Comparison of ENCODE assay signal across 15 cellular contexts in genomic region chr1:37940299-37940947, GRCh38. TPM values are rescaled to one million over a fixed set of nuclear protein-coding genes. Genes with fewer than 3 reads are reported as not detected.
DNase-seq lines count a peak whose midpoint lies in the region; ATAC-seq and TF ChIP-seq lines count a peak whose summit lies in the region.
"Had no signal": no experiment of that assay in that cellular context is flagged by ENCODE, and none has a peak within 500 bp of the region (broad histone marks: within the 10 kb centered on the region; RNA-seq: fewer than 3 reads in every experiment).

No MANE protein-coding gene starts in this region.

- H3K9me2 ChIP-seq in PC-3 (replicated peaks; ENCODE audit: low read length), result no peaks in the 10 kb centered on the region

- CTCF ChIA-PET in PC-3 (lab: Charles Lee), result no interaction called here

- peak; percentile 66 for ATAC-seq in PC-3
- ATAC-seq: activated naive CD8-positive, alpha-beta T cell treated with anti-CD3 and anti-CD28 coated beads, Interleukin-2, amount 50 U/mL, for 24 hours had no signal

- H3K27me3 ChIP-seq in PC-3 (ENCODE audit: low read length), result no peaks in the 10 kb centered on the region
- H3K27me3 ChIP-seq in liver (ENCODE audit: control insufficient read depth in 4 of 4, insufficient read depth in 4 of 4, low read length in 3 of 4), result no peaks in the 10 kb centered on the region
- H3K27me3 ChIP-seq in BE2C, result no peaks in the 10 kb centered on the region

- TF ChIP-seq CTCF in C4-2B (conservative IDR thresholded peaks at IDR 0.05), result no peak
- no peak for TF ChIP-seq CTCF in PC-3 (conservative IDR thresholded peaks at IDR 0.05; ENCODE audit: low read depth, low read length)
- no peak for TF ChIP-seq CTCF in liver (IDR thresholded peaks at IDR 0.05; ENCODE audit: low read depth, low read length, missing input control)
- TF ChIP-seq CTCF in BE2C (IDR thresholded peaks at IDR 0.05; ENCODE audit: low read depth, low read length), result no peak

- H3K4me3 ChIP-seq in PC-3 (ENCODE audit: low read length), result no peak overlapping the region
- H3K4me3 ChIP-seq in liver (ENCODE audit: low read depth in 1 of 3, low read length in 3 of 3), result no peak overlapping the region
- no peak overlapping the region for H3K4me3 ChIP-seq in BE2C (ENCODE audit: low read depth, low read length)
- H3K4me3 ChIP-seq: HAP-1, prostate gland had no signal

- BruUV-seq in PC-3 (replicated peaks; lab: Mats Ljungman, UMichigan), result no TSS peak

- H3K4me1 ChIP-seq in PC-3 (ENCODE audit: insufficient read depth, low read length), result peaks cover 13% of the 10 kb centered on the region
- peaks cover 7 to 27% (median 23%) of the 10 kb centered on the region in 4 donors for H3K4me1 ChIP-seq in liver (ENCODE audit: control insufficient read depth in 4 of 4, insufficient read depth in 4 of 4, low read length in 3 of 4)
- H3K4me1 ChIP-seq in BE2C, result no peaks in the 10 kb centered on the region
- H3K4me1 ChIP-seq: HAP-1, prostate gland had no signal

- no peaks in the 10 kb centered on the region for H3F3A ChIP-seq in PC-3 (ENCODE audit: low read length, unreplicated experiment)

- DNase-seq in NCI-H1092 (lab: John Stamatoyannopoulos, UW) (peak; percentile 83), PC-3 (no peak), ACHN (no peak), BE2C (no peak)
- DNase-seq in activated T-cell treated with anti-CD3 and anti-CD28 coated beads, Interleukin-2, amount 50 U/mL, for 24 hours, result no peak
- no peak for DNase-seq in activated CD8-positive, alpha-beta memory T cell treated with anti-CD3 and anti-CD28 coated beads, Interleukin-2, amount 50 U/mL, for 4 hours
- DNase-seq: activated CD4-positive, CD25-positive, alpha-beta regulatory T cell; activated naive CD8-positive, alpha-beta T cell treated with anti-CD3 and anti-CD28 coated beads, Interleukin-2, amount 50 U/mL, for 24 hours; activated T-cell treated with anti-CD3 and anti-CD28 coated beads for 4 hours; MM.1S had no signal

- no peaks in the 10 kb centered on the region for H3K27me3 Mint-ChIP-seq in activated T-cell treated with anti-CD3 and anti-CD28 coated beads, Interleukin-2, amount 50 U/mL, for 24 hours
- H3K27me3 Mint-ChIP-seq: activated naive CD8-positive, alpha-beta T cell treated with anti-CD3 and anti-CD28 coated beads, Interleukin-2, amount 50 U/mL, for 24 hours had no signal

- POLR2A ChIA-PET in PC-3 (lab: Charles Lee; ENCODE audit: unreplicated experiment), result no interaction called here

- no peaks in the 10 kb centered on the region for H3K36me3 ChIP-seq in PC-3 (ENCODE audit: low read depth, low read length)
- H3K36me3 ChIP-seq in liver (ENCODE audit: control insufficient read depth in 4 of 4, insufficient read depth in 3 of 4, low read depth in 1 of 4, low read length in 3 of 4), result peaks cover 0 to 21% (median 9%) of the 10 kb centered on the region in 4 donors
- H3K36me3 ChIP-seq in BE2C, result no peaks in the 10 kb centered on the region
- H3K36me3 ChIP-seq: HAP-1, prostate gland had no signal

- intact Hi-C loops in PC-3 (cut with micrococcal nuclease), result no loop called here

- no peaks in the 10 kb centered on the region for H3K9me3 Mint-ChIP-seq in activated T-cell treated with anti-CD3 and anti-CD28 coated beads, Interleukin-2, amount 50 U/mL, for 24 hours
- H3K9me3 Mint-ChIP-seq: activated naive CD8-positive, alpha-beta T cell treated with anti-CD3 and anti-CD28 coated beads, Interleukin-2, amount 50 U/mL, for 24 hours; mesothelial cell of epicardium had no signal

- H3K27ac Mint-ChIP-seq in activated T-cell treated with anti-CD3 and anti-CD28 coated beads, Interleukin-2, amount 50 U/mL, for 24 hours, result no peak overlapping the region
- H3K27ac Mint-ChIP-seq: activated naive CD8-positive, alpha-beta T cell treated with anti-CD3 and anti-CD28 coated beads, Interleukin-2, amount 50 U/mL, for 24 hours; mesothelial cell of epicardium had no signal

- H3K36me3 Mint-ChIP-seq in activated T-cell treated with anti-CD3 and anti-CD28 coated beads, Interleukin-2, amount 50 U/mL, for 24 hours (ENCODE audit: low read depth), result peaks cover 12% of the 10 kb centered on the region

- in situ Hi-C loops in ACHN (cut with HindIII; ENCODE audit: low pct_ligation_motif_present, low pct_unique_long_range_greater_than_20kb, low sequenced_read_pairs), result no loop called here

- no peaks in the 10 kb centered on the region for H4K20me1 ChIP-seq in PC-3 (ENCODE audit: low read length)

- no peak overlapping the region for H3K4me3 Mint-ChIP-seq in activated T-cell treated with anti-CD3 and anti-CD28 coated beads, Interleukin-2, amount 50 U/mL, for 24 hours
- H3K4me3 Mint-ChIP-seq: activated naive CD8-positive, alpha-beta T cell treated with anti-CD3 and anti-CD28 coated beads, Interleukin-2, amount 50 U/mL, for 24 hours; mesothelial cell of epicardium had no signal

- peak overlapping the region; percentile 44 for H2AFZ ChIP-seq in PC-3 (ENCODE audit: low read length)

- H3K27ac ChIP-seq in C4-2B, result peak overlapping the region; percentile 54
- H3K27ac ChIP-seq in PC-3 (ENCODE audit: low read length), result no peak overlapping the region
- peak overlapping the region; percentile 83 to 88 for H3K27ac ChIP-seq in liver (ENCODE audit: low read depth in 1 of 2, low read length in 2 of 2)
- H3K27ac ChIP-seq: prostate gland had no signal

- H3K9ac ChIP-seq in PC-3 (ENCODE audit: low read length) (no peak overlapping the region), liver (ENCODE audit: low read depth in 1 of 2, low read length in 2 of 2) (no peak overlapping the region)

- peak overlapping the region; percentile 29 for H3K4me2 ChIP-seq in PC-3 (ENCODE audit: low read length)

- H3K79me2 ChIP-seq in PC-3 (ENCODE audit: low read length), result no peaks in the 10 kb centered on the region

- H3K9me3 ChIP-seq in PC-3 (ENCODE audit: low read length) (no peaks in the 10 kb centered on the region), liver (ENCODE audit: control insufficient read depth in 4 of 4, low read length in 3 of 4) (no peaks in the 10 kb centered on the region), BE2C (no peaks in the 10 kb centered on the region)
- H3K9me3 ChIP-seq: HAP-1, prostate gland had no signal

- peaks cover 2% of the 10 kb centered on the region for H3K4me1 Mint-ChIP-seq in activated T-cell treated with anti-CD3 and anti-CD28 coated beads, Interleukin-2, amount 50 U/mL, for 24 hours (ENCODE audit: low read depth)
- H3K4me1 Mint-ChIP-seq: activated naive CD8-positive, alpha-beta T cell treated with anti-CD3 and anti-CD28 coated beads, Interleukin-2, amount 50 U/mL, for 24 hours; mesothelial cell of epicardium had no signal

- no peak for TF ChIP-seq RAD21 in liver (IDR thresholded peaks at IDR 0.05)

- 14% methylated on average over 5 of the region's 5 CpGs for WGBS in liver

TF ChIP-seq in liver, 16 proteins besides CTCF, POLR2A, EP300 and RAD21 (continues in another document):
- TF ChIP-seq REST (IDR thresholded peaks at IDR 0.05) (peak; percentile 79), JUND (IDR thresholded peaks at IDR 0.05) (peak in 1 of 2 donors; percentile 22), EGR1 (IDR thresholded peaks at IDR 0.05; ENCODE audit: low read depth in 2 of 2) (no peak), HNF4A (conservative IDR thresholded peaks at IDR 0.05) (peak; percentile 92 to 93), ZBTB33 (IDR thresholded peaks at IDR 0.05) (no peak), RXRA (IDR thresholded peaks at IDR 0.05) (peak; percentile 88 to 95), TAF1 (conservative IDR thresholded peaks at IDR 0.05) (no peak), HNF4G (IDR thresholded peaks at IDR 0.05) (peak; percentile 84)

RNA-seq across cellular contexts. Expression of gene INPP5B, which starts 6.4 kb away (rescaled TPM):
- total RNA-seq in PC-3 (2014; rRNA removed) (10.5 and 12.1 TPM in 2 replicates), liver (10 to 100 TPM; 21.3 to 30.9 TPM)
- 1 to 10 TPM; 5.0 to 5.9 TPM for polyA plus RNA-seq in liver
- 4.5 TPM for polyA plus RNA-seq in BE2C (2012; ENCODE audit: insufficient read depth, insufficient read length, low read depth)

RNA-seq across cellular contexts. Expression of gene SF3A3, which starts 49.4 kb away (rescaled TPM):
- total RNA-seq in PC-3 (2014; rRNA removed), result 103 and 142 TPM in 2 replicates
- total RNA-seq in liver, result 10 to 100 TPM; 30.2 to 39.6 TPM
- 10 to 100 TPM; 16.6 to 21.2 TPM for polyA plus RNA-seq in liver
- 74.2 TPM for polyA plus RNA-seq in BE2C (2012; ENCODE audit: insufficient read depth, insufficient read length, low read depth)
